18 cellular contexts compared by ENCODE assay signal in the genomic region with DNA sequence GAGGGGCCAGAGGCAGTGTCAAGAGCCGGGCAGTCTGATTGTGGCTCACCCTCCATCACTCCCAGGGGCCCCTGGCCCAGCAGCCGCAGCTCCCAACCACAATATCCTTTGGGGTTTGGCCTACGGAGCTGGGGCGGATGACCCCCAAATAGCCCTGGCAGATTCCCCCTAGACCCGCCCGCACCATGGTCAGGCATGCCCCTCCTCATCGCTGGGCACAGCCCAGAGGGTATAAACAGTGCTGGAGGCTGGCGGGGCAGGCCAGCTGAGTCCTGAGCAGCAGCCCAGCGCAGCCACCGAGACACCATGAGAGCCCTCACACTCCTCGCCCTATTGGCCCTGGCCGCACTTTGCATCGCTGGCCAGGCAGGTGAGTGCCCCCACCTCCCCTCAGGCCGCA. TPM values are rescaled to one million over a fixed set of nuclear protein-coding genes. Genes with fewer than 3 reads are reported as not detected.
DNase-seq lines count a peak whose midpoint lies in the region; ATAC-seq and TF ChIP-seq lines count a peak whose summit lies in the region.
"Had no signal": no experiment of that assay in that cellular context is flagged by ENCODE, and none has a peak within 500 bp of the region (broad histone marks: within the 10 kb centered on the region; RNA-seq: fewer than 3 reads in every experiment).

BGLAP (plus strand) TSS at position 259 of the 400 bp plus-strand sequence; CDS start at position 307, 48 bp downstream.

- no peak for ATAC-seq in GM23338

- H3F3A ChIP-seq in GM23338 (replicated peaks; ENCODE audit: low read depth): peaks cover 10% of the 10 kb centered on the region; the same call in 1 of the 2 replicates

- H3K27ac ChIP-seq in 22Rv1 (peak within 1 kb of the TSS; percentile 12; the same call in 1 of the 2 replicates), HEK293 (ENCODE audit: extremely low read depth, low read depth, low read length) (no peak within 1 kb of the TSS), mesodermal cell (ENCODE audit: low read depth, low read length, severe bottlenecking) (peak within 1 kb of the TSS; percentile 10), GM23338 (ENCODE audit: low read depth) (no peak within 1 kb of the TSS; the same call in 1 of the 2 replicates)
- H3K27ac ChIP-seq: coronary artery, SK-N-MC, upper lobe of left lung had no signal

- TF ChIP-seq CTCF in 22Rv1 (IDR thresholded peaks at IDR 0.05) (no peak), HEK293 (tag by site-specific recombination; IDR thresholded peaks at IDR 0.05) (no peak), GM23338 (conservative IDR thresholded peaks at IDR 0.05; ENCODE audit: low read depth in 2 of 2) (no peak)

- no peak within 1 kb of the TSS for H3K4me2 ChIP-seq in GM23338

- DNase-seq in activated T-helper 2 cell treated with anti-CD3 and anti-CD28 coated beads, Interferon-gamma antibody, Interleukin-2, Interleukin-4, amounts not matched to agents 10 μg/mL and 5 μg/mL and 100 μg/mL, durations not matched to agents 14 hours and 24 hours and 36 hours (ENCODE audit: low spot score): no peak
- DNase-seq in GM03348 (ENCODE audit: low spot score): no peak
- DNase-seq in GM23338 (ENCODE audit: low spot score): no peak
- DNase-seq in COR-L47 (lab: John Stamatoyannopoulos, UW): no peak
- DNase-seq in NCI-H1105 (lab: John Stamatoyannopoulos, UW): no peak
- DNase-seq: activated CD4-positive, alpha-beta T cell treated with anti-CD3 and anti-CD28 coated beads, Interleukin-2, amount 50 U/mL, for 4 hours; erythroblast; NCI-H1105 treated with DMSO at 0.1 percent for 48 hours; stimulated activated CD4-positive, alpha-beta T cell treated with anti-CD3 and anti-CD28 coated beads, Interleukin-4, amount 100 ng/mL, for 4 hours; upper lobe of left lung had no signal

- no peaks in the 10 kb centered on the region for H3K79me2 ChIP-seq in GM23338 (replicated peaks; ENCODE audit: insufficient read depth)

- no peaks in the 10 kb centered on the region for H3K27me3 Mint-ChIP-seq in activated T-helper 2 cell treated with anti-CD3 and anti-CD28 coated beads, Interferon-gamma antibody, Interleukin-2, Interleukin-4, amounts not matched to agents 10 μg/mL and 5 μg/mL and 100 μg/mL, durations not matched to agents 14 hours and 24 hours and 36 hours (ENCODE audit: low read depth)
- peaks cover 19% of the 10 kb centered on the region for H3K27me3 Mint-ChIP-seq in GM23338 (ENCODE audit: insufficient read depth, low read depth, poor library complexity)

- CTCF ChIA-PET in HEK293 (lab: Yijun Ruan, JAX): interaction anchor here (1.0 kb wide), 1 partner anchor 101 kb away, joined by 4 read pairs; no protein-coding TSS in a partner anchor

- H3K27ac Mint-ChIP-seq in activated T-helper 2 cell treated with anti-CD3 and anti-CD28 coated beads, Interferon-gamma antibody, Interleukin-2, Interleukin-4, amounts not matched to agents 10 μg/mL and 5 μg/mL and 100 μg/mL, durations not matched to agents 14 hours and 24 hours and 36 hours: peak within 1 kb of the TSS; percentile 50
- no peak within 1 kb of the TSS for H3K27ac Mint-ChIP-seq in GM23338
- H3K27ac Mint-ChIP-seq: memory B cell had no signal

- no peaks in the 10 kb centered on the region for H4K20me1 ChIP-seq in GM23338 (replicated peaks; ENCODE audit: insufficient read depth)

- peaks cover 8 to 28% of the 10 kb centered on the region in 2 experiments; a peak in 2 of 3 replicates for H3K36me3 ChIP-seq in HEK293 (ENCODE audit: control insufficient read depth in 2 of 2, insufficient read depth in 1 of 2, low read length in 2 of 2)
- H3K36me3 ChIP-seq in mesodermal cell (ENCODE audit: control insufficient read depth, insufficient read depth, low read length): peaks cover 28% of the 10 kb centered on the region
- H3K36me3 ChIP-seq in GM23338 (ENCODE audit: insufficient read depth): peaks cover 2% of the 10 kb centered on the region; the same call in 1 of the 2 replicates

- H3K4me1 ChIP-seq in HEK293 (ENCODE audit: control insufficient read depth, insufficient read depth, low read length): no peaks in the 10 kb centered on the region
- H3K4me1 ChIP-seq in mesodermal cell (ENCODE audit: control insufficient read depth, insufficient read depth, low read length, poor library complexity, severe bottlenecking): peaks cover 7% of the 10 kb centered on the region
- peaks cover 18% of the 10 kb centered on the region for H3K4me1 ChIP-seq in GM23338 (ENCODE audit: insufficient read depth)

- POLR2A ChIA-PET in HEK293 (lab: Yijun Ruan, JAX): no interaction called here

- H3K27me3 ChIP-seq in GM23338 (ENCODE audit: insufficient read depth): no peaks in the 10 kb centered on the region

- 95% methylated on average over 8 to 13 of the region's 14 CpGs for WGBS in mesodermal cell (ENCODE audit: insufficient coverage in 2 of 2), 2 experiments

- H3K9me3 Mint-ChIP-seq in activated T-helper 2 cell treated with anti-CD3 and anti-CD28 coated beads, Interferon-gamma antibody, Interleukin-2, Interleukin-4, amounts not matched to agents 10 μg/mL and 5 μg/mL and 100 μg/mL, durations not matched to agents 14 hours and 24 hours and 36 hours: no peaks in the 10 kb centered on the region
- no peaks in the 10 kb centered on the region for H3K9me3 Mint-ChIP-seq in GM23338
- H3K9me3 Mint-ChIP-seq: activated T-helper 1 cell treated with anti-CD3 and anti-CD28 coated beads, Interleukin-12 subunit alpha, Interleukin-12 subunit beta, Interleukin-2, Interleukin-4 antibody, amounts not matched to agents 30 ng/mL and 10 ng/mL and 1 ng/mL, durations not matched to agents 14 hours and 24 hours and 36 hours; memory B cell had no signal

- peaks cover 31% of the 10 kb centered on the region for H3K36me3 Mint-ChIP-seq in activated T-helper 2 cell treated with anti-CD3 and anti-CD28 coated beads, Interferon-gamma antibody, Interleukin-2, Interleukin-4, amounts not matched to agents 10 μg/mL and 5 μg/mL and 100 μg/mL, durations not matched to agents 14 hours and 24 hours and 36 hours (ENCODE audit: low read depth)
- H3K36me3 Mint-ChIP-seq in GM23338 (ENCODE audit: low read depth): peaks cover 28% of the 10 kb centered on the region

- H3K4me3 ChIP-seq in HEK293 (ENCODE audit: low read depth, low read length) (no peak within 1 kb of the TSS), mesodermal cell (ENCODE audit: extremely low read depth, insufficient read depth, low read length, poor library complexity, severe bottlenecking) (no peak within 1 kb of the TSS), GM23338 (no peak within 1 kb of the TSS)
- H3K4me3 ChIP-seq: coronary artery, SK-N-MC, upper lobe of left lung had no signal

- no peaks in the 10 kb centered on the region for H3K9me3 ChIP-seq in HEK293 (ENCODE audit: control insufficient read depth, insufficient read depth, low read depth, low read length)
- H3K9me3 ChIP-seq in mesodermal cell (ENCODE audit: control insufficient read depth, low read length): no peaks in the 10 kb centered on the region
- H3K9me3 ChIP-seq: upper lobe of left lung had no signal

- no peak within 1 kb of the TSS for H2AFZ ChIP-seq in GM23338

- H3K9me2 ChIP-seq in GM23338 (ENCODE audit: insufficient read depth): no peaks in the 10 kb centered on the region

- no peak within 1 kb of the TSS for H3K4me3 Mint-ChIP-seq in activated T-helper 2 cell treated with anti-CD3 and anti-CD28 coated beads, Interferon-gamma antibody, Interleukin-2, Interleukin-4, amounts not matched to agents 10 μg/mL and 5 μg/mL and 100 μg/mL, durations not matched to agents 14 hours and 24 hours and 36 hours (ENCODE audit: low read depth)
- no peak within 1 kb of the TSS for H3K4me3 Mint-ChIP-seq in GM23338
- H3K4me3 Mint-ChIP-seq: activated T-helper 1 cell treated with anti-CD3 and anti-CD28 coated beads, Interleukin-12 subunit alpha, Interleukin-12 subunit beta, Interleukin-2, Interleukin-4 antibody, amounts not matched to agents 30 ng/mL and 10 ng/mL and 1 ng/mL, durations not matched to agents 14 hours and 24 hours and 36 hours; memory B cell had no signal

- peaks cover 17% of the 10 kb centered on the region for H3K4me1 Mint-ChIP-seq in activated T-helper 2 cell treated with anti-CD3 and anti-CD28 coated beads, Interferon-gamma antibody, Interleukin-2, Interleukin-4, amounts not matched to agents 10 μg/mL and 5 μg/mL and 100 μg/mL, durations not matched to agents 14 hours and 24 hours and 36 hours (ENCODE audit: low read depth)
- peaks cover 16% of the 10 kb centered on the region for H3K4me1 Mint-ChIP-seq in GM23338

- intact Hi-C loops in activated T-helper 2 cell treated with anti-CD3 and anti-CD28 coated beads, Interferon-gamma antibody, Interleukin-2, Interleukin-4, amounts not matched to agents 10 μg/mL and 5 μg/mL and 100 μg/mL, durations not matched to agents 14 hours and 24 hours and 36 hours (cut with micrococcal nuclease): no loop called here

RNA-seq across cellular contexts. Expression of gene BGLAP, which starts in this region (rescaled TPM):
- total RNA-seq in activated T-helper 2 cell treated with anti-CD3 and anti-CD28 coated beads, Interferon-gamma antibody, Interleukin-2, Interleukin-4, amounts not matched to agents 10 μg/mL and 5 μg/mL and 100 μg/mL, durations not matched to agents 14 hours and 24 hours and 36 hours: 1.7 and 2.2 TPM in 2 replicates
- polyA plus RNA-seq in mesodermal cell (2013, experiment 1 of 2): 1.4 TPM
- polyA plus RNA-seq in mesodermal cell (2013, experiment 2 of 2): 1.8 TPM
- total RNA-seq in GM23338 (2014; rRNA removed; shearing (Covaris generic)): 0.42 and 2.7 TPM in 2 replicates
- polyA plus RNA-seq in GM23338 (2016; fragmentation: Nextera tagmentation; extraction: Ambion mirVana): 0.36 and 1.2 TPM in 2 replicates
- total RNA-seq: G401 had no signal

Comparison
In these comparisons a context has a peak if more than half of its experiments do, and no peak if none do; other contexts are left out.
1. H3K27ac ChIP-seq: peak in 22Rv1 (single experiment) and mesodermal cell (single experiment); none in HEK293 (single experiment) and GM23338 (single experiment).